Comparison of ENCODE assay signal across 9 cellular contexts in the genomic region with DNA sequence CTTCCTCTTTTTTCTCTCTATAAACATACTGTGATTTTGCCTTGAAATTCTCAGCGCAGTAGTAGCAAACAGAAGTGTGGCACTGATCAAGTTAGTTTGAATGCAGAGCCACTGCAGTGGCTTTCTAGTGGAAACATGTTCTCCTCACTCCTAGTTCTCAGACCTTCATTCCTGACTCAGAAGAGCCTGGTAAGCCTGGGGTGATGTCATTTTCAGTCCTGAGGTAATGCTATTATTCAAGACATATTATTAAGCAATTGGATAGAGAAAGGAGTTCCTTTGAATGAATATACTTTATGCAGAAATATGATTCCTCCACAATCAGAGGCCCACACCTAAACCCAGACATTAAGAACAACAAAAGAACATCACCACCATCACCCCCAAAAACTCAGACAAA.
A peak's percentile ranks its signal among the peaks of the same experiment; 100 is the strongest.
DNase-seq lines count a peak whose midpoint lies in the region; ATAC-seq, FAIRE-seq and TF ChIP-seq lines count a peak whose summit lies in the region.
"Had no signal": no experiment of that assay in that cellular context is flagged by ENCODE, and none has a peak within 500 bp of the region (broad histone marks: within the 10 kb centered on the region; RNA-seq: fewer than 3 reads in every experiment).

No MANE protein-coding gene starts in this region.

- no peak for TF ChIP-seq CTCF in astrocyte of the spinal cord (IDR thresholded peaks at IDR 0.05; ENCODE audit: low read depth, low read length)

- DNase-seq in SIG-M5 treated with dmso at 0.1 percent for 504 hours (lab: John Stamatoyannopoulos, UW; ENCODE audit: unreplicated experiment) (peak; percentile 23), SIG-M5 (lab: John Stamatoyannopoulos, UW) (no peak), astrocyte of the spinal cord (ENCODE audit: low read depth, low spot score) (peak; percentile 93), iris pigment epithelial cell (ENCODE audit: low read depth) (peak; percentile 99), urothelium cell line (ENCODE audit: low spot score) (peak; percentile 58), activated gamma-delta T cell treated with Interleukin-2 at 50 U/mL for 16 hours (no peak), NCI-H2081 treated with DMSO at 0.1 percent for 48 hours (lab: John Stamatoyannopoulos, UW) (no peak)
- DNase-seq: activated effector memory CD4-positive, alpha-beta T cell treated with Interleukin-2 at 50 U/mL for 16 hours had no signal

- ATAC-seq in GM21526 (IDR thresholded peaks at IDR 0.05; ENCODE audit: low FRiP score, unreplicated experiment): no peak

- in situ Hi-C loops in astrocyte of the spinal cord (cut with HindIII; ENCODE audit: low sequenced_read_pairs): no loop called here

- H3K4me3 ChIP-seq in astrocyte of the spinal cord (ENCODE audit: low read depth, low read length): no peak overlapping the region

- no peak for FAIRE-seq in urothelium cell line (lab: Jason Lieb, UNC)

Comparison
In these comparisons a context has a peak if more than half of its experiments do, and no peak if none do; other contexts are left out.
1. DNase-seq: peak in SIG-M5 treated with dmso at 0.1 percent for 504 hours (single experiment), astrocyte of the spinal cord (single experiment), iris pigment epithelial cell (single experiment) and urothelium cell line (single experiment); none in SIG-M5 (single experiment), activated gamma-delta T cell treated with Interleukin-2 at 50 U/mL for 16 hours (single experiment) and NCI-H2081 treated with DMSO at 0.1 percent for 48 hours (single experiment).